ENCODE assay signal across 29 cellular contexts in the genomic region with DNA sequence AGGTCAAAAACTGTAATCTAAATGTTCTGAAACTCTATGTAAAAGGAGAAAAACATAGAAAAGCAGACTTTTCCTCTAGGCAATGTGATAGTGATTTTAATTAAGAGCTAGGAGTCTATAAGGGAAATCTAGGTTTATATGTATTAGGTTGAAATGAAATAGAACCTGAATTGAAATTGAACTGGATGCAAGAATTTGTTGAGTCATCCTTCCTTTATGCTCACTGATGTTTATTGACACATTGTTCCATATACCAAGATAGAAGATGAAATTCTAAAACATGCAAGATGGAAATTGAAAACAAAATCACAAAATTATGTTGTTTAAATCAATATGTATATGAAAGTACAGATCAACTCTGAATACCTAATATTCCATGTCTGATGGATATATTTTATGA.
"Had no signal": no experiment of that assay in that cellular context is flagged by ENCODE, and none has a peak within 500 bp of the region (broad histone marks: within the 10 kb centered on the region; RNA-seq: fewer than 3 reads in every experiment).

No MANE protein-coding gene starts in this region.

- H3K4me3 ChIP-seq: adrenal gland, breast epithelium had no signal

- H3K27me3 ChIP-seq: adrenal gland, breast epithelium had no signal

- H3K9me3 ChIP-seq: adrenal gland, breast epithelium had no signal

- FAIRE-seq: colon, endometrium, frontal cortex had no signal

- DNase-seq: activated CD4-positive, alpha-beta memory T cell treated with anti-CD3 and anti-CD28 coated beads for 36 hours; activated CD4-positive, alpha-beta T cell treated with anti-CD3 and anti-CD28 coated beads for 36 hours; activated CD4-positive, alpha-beta T cell treated with anti-CD3 and anti-CD28 coated beads, Interleukin-2, amount 10 ng/mL, durations not matched to agents 24 days and 14 days; activated CD4-positive, CD25-positive, alpha-beta regulatory T cell; activated CD4-positive, CD25-positive, alpha-beta regulatory T cell treated with anti-CD3 and anti-CD28 coated beads, Interleukin-2, amount 50 U/mL, for 72 hours; activated CD8-positive, alpha-beta memory T cell treated with anti-CD3 and anti-CD28 coated beads, Interleukin-2, amount 10 ng/mL, durations not matched to agents 7 days and 5 days; activated CD8-positive, alpha-beta memory T cell treated with anti-CD3 and anti-CD28 coated beads, Interleukin-2, amount 50 U/mL, for 4 hours; activated CD8-positive, alpha-beta T cell treated with anti-CD3 and anti-CD28 coated beads, Interleukin-2, amount 10 ng/mL, durations not matched to agents 7 days and 5 days; activated effector memory CD4-positive, alpha-beta T cell treated with anti-CD3 and anti-CD28 coated beads, Interleukin-2, amount 50 U/mL, for 16 hours; activated naive CD4-positive, alpha-beta T cell treated with anti-CD3 and anti-CD28 coated beads for 36 hours; activated naive CD8-positive, alpha-beta T cell treated with anti-CD3 and anti-CD28 coated beads for 36 hours; activated naive CD8-positive, alpha-beta T cell treated with anti-CD3 and anti-CD28 coated beads, Interleukin-2, amount 50 U/mL, for 24 hours; activated T-cell treated with anti-CD3 and anti-CD28 coated beads, Interleukin-2, amount 50 U/mL, for 1 hour; activated T-cell treated with anti-CD3 and anti-CD28 coated beads, Interleukin-2, amount 50 U/mL, for 48 hours; adrenal gland; amygdala; aorta; cortex of kidney; effector CD8-positive, alpha-beta T cell; foreskin fibroblast; head of caudate nucleus; T-helper 1 cell; T-helper 17 cell; T1000 had no signal

- H3K27ac ChIP-seq: adrenal gland, breast epithelium had no signal

- ATAC-seq: activated CD4-positive, alpha-beta T cell treated with anti-CD3 and anti-CD28 coated beads for 36 hours; activated CD8-positive, alpha-beta memory T cell treated with anti-CD3 and anti-CD28 coated beads, Interleukin-2, amount 10 ng/mL, durations not matched to agents 7 days and 5 days; activated CD8-positive, alpha-beta T cell treated with anti-CD3 and anti-CD28 coated beads, Interleukin-2, amount 10 ng/mL, durations not matched to agents 7 days and 5 days; activated naive CD8-positive, alpha-beta T cell treated with anti-CD3 and anti-CD28 coated beads, Interleukin-2, amount 50 U/mL, for 24 hours; esophagus mucosa; T-helper 17 cell had no signal

- H3K4me1 ChIP-seq: adrenal gland, breast epithelium had no signal

- H3K36me3 ChIP-seq: adrenal gland, breast epithelium had no signal
